Comparison of ENCODE assay signal across 1 cellular context in the genomic region with DNA sequence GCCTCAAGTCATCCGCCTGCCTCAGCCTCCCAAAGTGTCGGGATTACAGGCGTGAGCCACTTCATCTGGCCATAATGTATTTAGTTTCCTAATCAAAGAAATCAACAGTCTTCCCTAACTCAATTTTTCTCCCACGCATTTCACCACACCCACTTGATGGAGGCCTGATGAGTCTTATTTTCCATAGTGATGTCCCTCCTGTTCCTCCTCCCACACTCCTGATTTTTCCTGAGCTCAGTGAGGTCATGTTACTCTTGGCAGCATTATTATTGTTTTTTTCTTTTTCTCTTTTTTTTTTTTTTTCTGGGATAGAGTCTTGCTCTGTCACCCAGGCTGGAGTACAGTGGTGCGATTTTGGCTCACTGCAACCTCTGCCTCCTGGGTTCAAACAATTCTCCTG.
TF ChIP-seq lines count a peak whose summit lies in the region.

No MANE protein-coding gene starts in this region.

TF ChIP-seq in HEK293, 187 proteins besides CTCF, POLR2A, EP300 and RAD21 (continued from another document):
- TF ChIP-seq, protein P1, sequence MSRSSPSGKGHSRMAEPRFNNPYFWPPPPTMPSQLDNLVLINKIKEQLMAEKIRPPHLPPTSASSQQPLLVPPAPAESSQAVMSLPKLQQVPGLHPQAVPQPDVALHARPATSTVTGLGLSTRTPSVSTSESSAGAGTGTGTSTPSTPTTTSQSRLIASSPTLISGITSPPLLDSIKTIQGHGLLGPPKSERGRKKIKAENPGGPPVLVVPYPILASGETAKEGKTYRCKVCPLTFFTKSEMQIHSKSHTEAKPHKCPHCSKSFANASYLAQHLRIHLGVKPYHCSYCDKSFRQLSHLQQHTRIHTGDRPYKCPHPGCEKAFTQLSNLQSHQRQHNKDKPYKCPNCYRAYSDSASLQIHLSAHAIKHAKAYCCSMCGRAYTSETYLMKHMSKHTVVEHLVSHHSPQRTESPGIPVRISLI (tag by site-specific recombination; IDR thresholded peaks at IDR 0.05), result peak; percentile 37; the same call in 1 of the 2 replicates
- TF ChIP-seq, protein P2, sequence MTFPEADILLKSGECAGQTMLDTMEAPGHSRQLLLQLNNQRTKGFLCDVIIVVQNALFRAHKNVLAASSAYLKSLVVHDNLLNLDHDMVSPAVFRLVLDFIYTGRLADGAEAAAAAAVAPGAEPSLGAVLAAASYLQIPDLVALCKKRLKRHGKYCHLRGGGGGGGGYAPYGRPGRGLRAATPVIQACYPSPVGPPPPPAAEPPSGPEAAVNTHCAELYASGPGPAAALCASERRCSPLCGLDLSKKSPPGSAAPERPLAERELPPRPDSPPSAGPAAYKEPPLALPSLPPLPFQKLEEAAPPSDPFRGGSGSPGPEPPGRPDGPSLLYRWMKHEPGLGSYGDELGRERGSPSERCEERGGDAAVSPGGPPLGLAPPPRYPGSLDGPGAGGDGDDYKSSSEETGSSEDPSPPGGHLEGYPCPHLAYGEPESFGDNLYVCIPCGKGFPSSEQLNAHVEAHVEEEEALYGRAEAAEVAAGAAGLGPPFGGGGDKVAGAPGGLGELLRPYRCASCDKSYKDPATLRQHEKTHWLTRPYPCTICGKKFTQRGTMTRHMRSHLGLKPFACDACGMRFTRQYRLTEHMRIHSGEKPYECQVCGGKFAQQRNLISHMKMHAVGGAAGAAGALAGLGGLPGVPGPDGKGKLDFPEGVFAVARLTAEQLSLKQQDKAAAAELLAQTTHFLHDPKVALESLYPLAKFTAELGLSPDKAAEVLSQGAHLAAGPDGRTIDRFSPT (tag by site-specific recombination; IDR thresholded peaks at IDR 0.05), result peak; percentile 44; the same call in 1 of the 2 replicates
- TF ChIP-seq ZNF626 (tag by site-specific recombination; IDR thresholded peaks at IDR 0.05) (no peak), ZNF404 (tag by site-specific recombination; IDR thresholded peaks at IDR 0.05) (no peak), ZNF768 (tag by site-specific recombination; IDR thresholded peaks at IDR 0.05) (no peak), ZNF548 (tag by site-specific recombination; IDR thresholded peaks at IDR 0.05) (no peak), ZNF621 (tag by site-specific recombination; IDR thresholded peaks at IDR 0.05) (no peak), ZFHX2 (tag by site-specific recombination; conservative IDR thresholded peaks at IDR 0.05) (peak; percentile 98), OSR2 (tag by site-specific recombination; IDR thresholded peaks at IDR 0.05) (no peak), ZFP41 (tag by site-specific recombination; IDR thresholded peaks at IDR 0.05; ENCODE audit: borderline replicate concordance) (no peak), SCRT2 (tag by site-specific recombination; IDR thresholded peaks at IDR 0.05) (peak; percentile 64), ZNF24 (tag by site-specific recombination; IDR thresholded peaks at IDR 0.05) (0 out of 2 replicates have a peak, but pooled peaks have one; percentile 20), ZNF335 (tag by site-specific recombination; conservative IDR thresholded peaks at IDR 0.05) (0 out of 2 replicates have a peak, but pooled peaks have one; percentile 48), ZNF133 (tag by site-specific recombination; IDR thresholded peaks at IDR 0.05) (no peak), ZNF585B (tag by site-specific recombination; IDR thresholded peaks at IDR 0.05) (no peak), SP3 (tag by site-specific recombination; IDR thresholded peaks at IDR 0.05) (0 out of 2 replicates have a peak, but pooled peaks have one; percentile 16), KLF8 (tag by site-specific recombination; IDR thresholded peaks at IDR 0.05) (peak; percentile 24; the same call in 1 of the 2 replicates), GLI4 (tag by site-specific recombination; IDR thresholded peaks at IDR 0.05) (no peak), KLF9 (tag by site-specific recombination; IDR thresholded peaks at IDR 0.05; ENCODE audit: low read depth) (peak; percentile 24; the same call in 1 of the 2 replicates), PRDM6 (tag by site-specific recombination; IDR thresholded peaks at IDR 0.05) (no peak; the same call in 1 of the 2 replicates), ZNF239 (tag by site-specific recombination; IDR thresholded peaks at IDR 0.05) (no peak), ZNF146 (tag by site-specific recombination; IDR thresholded peaks at IDR 0.05) (no peak)
- TF ChIP-seq, protein P3, sequence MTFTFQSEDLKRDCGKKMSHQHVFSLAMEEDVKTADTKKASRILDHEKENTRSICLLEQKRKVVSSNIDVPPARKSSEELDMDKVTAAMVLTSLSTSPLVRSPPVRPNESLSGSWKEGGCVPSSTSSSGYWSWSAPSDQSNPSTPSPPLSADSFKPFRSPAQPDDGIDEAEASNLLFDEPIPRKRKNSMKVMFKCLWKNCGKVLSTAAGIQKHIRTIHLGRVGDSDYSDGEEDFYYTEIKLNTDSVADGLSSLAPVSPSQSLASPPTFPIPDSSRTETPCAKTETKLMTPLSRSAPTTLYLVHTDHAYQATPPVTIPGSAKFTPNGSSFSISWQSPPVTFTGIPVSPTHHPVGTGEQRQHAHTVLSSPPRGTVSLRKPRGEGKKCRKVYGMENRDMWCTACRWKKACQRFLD (tag by site-specific recombination; IDR thresholded peaks at IDR 0.05), result no peak
